In genomic region chr1:157000686-157001085, GRCh38 we compare ENCODE assay signal across 29 cellular contexts. TPM values are rescaled to one million over a fixed set of nuclear protein-coding genes. Genes with fewer than 3 reads are reported as not detected.
A peak's percentile ranks its signal among the peaks of the same experiment; 100 is the strongest.
DNase-seq lines count a peak whose midpoint lies in the region; ATAC-seq and TF ChIP-seq lines count a peak whose summit lies in the region.
"Had no signal": no experiment of that assay in that cellular context is flagged by ENCODE, and none has a peak within 500 bp of the region (broad histone marks: within the 10 kb centered on the region; RNA-seq: fewer than 3 reads in every experiment).

No MANE protein-coding gene starts in this region.

- DNase-seq in HPDE6-E6E7 (ENCODE audit: extremely low spot score) (peak; percentile 81), RWPE1 (ENCODE audit: low spot score) (peak; percentile 60), thyroid gland (peak; percentile 34 to 36), NCI-H446 (lab: John Stamatoyannopoulos, UW) (no peak), mesothelial cell of epicardium (ENCODE audit: low spot score in 2 of 2, unreplicated experiment in 2 of 2) (no peak)
- no peak for DNase-seq in stimulated activated CD4-positive, alpha-beta T cell treated with anti-CD3 and anti-CD28 coated beads, Interleukin-4, amount 100 ng/mL, for 4 hours
- DNase-seq: activated CD4-positive, alpha-beta T cell treated with anti-CD3 and anti-CD28 coated beads for 36 hours; activated CD8-positive, alpha-beta T cell treated with anti-CD3 and anti-CD28 coated beads for 36 hours; activated naive CD4-positive, alpha-beta T cell treated with anti-CD3 and anti-CD28 coated beads, Interleukin-2, amount 50 U/mL, for 16 hours; amniotic stem cell; GDM1; head of caudate nucleus; left cardiac atrium; MM.1S; NCI-H1105 treated with DMSO at 0.1 percent for 48 hours; NCI-H2029; NCI-H526; SHP77; stimulated activated naive B cell treated with anti-CD40 and anti-IgM and Interleukin-4, amounts not matched to agents 10 μg/mL and 1 μg/mL and 100 μg/mL, for 72 hours; T-helper 9 cell had no signal

- no peak overlapping the region for H3K27ac Mint-ChIP-seq in mesothelial cell of epicardium
- H3K27ac Mint-ChIP-seq: activated CD4-positive, alpha-beta T cell treated with anti-CD3 and anti-CD28 coated beads for 36 hours; activated CD8-positive, alpha-beta T cell treated with anti-CD3 and anti-CD28 coated beads for 36 hours; HFFc6; nephron; stimulated activated naive B cell treated with anti-CD40 and anti-IgM and Interleukin-4, amounts not matched to agents 10 μg/mL and 1 μg/mL and 100 μg/mL, for 72 hours had no signal

- intact Hi-C loops in thyroid gland (cut with DNase I), result no loop called here

- no peaks in the 10 kb centered on the region for H3K27me3 ChIP-seq in thyroid gland
- H3K27me3 ChIP-seq: BLaER1, suprapubic skin had no signal

- H3K9me3 Mint-ChIP-seq in mesothelial cell of epicardium, result no peaks in the 10 kb centered on the region
- H3K9me3 Mint-ChIP-seq: activated CD8-positive, alpha-beta T cell treated with anti-CD3 and anti-CD28 coated beads for 36 hours; HFFc6; nephron; stimulated activated naive B cell treated with anti-CD40 and anti-IgM and Interleukin-4, amounts not matched to agents 10 μg/mL and 1 μg/mL and 100 μg/mL, for 72 hours had no signal

- POLR2A ChIA-PET in RWPE1 (lab: Yijun Ruan, JAX; ENCODE audit: low non-redundant PET), result no interaction called here

- no peaks in the 10 kb centered on the region for H3K36me3 Mint-ChIP-seq in mesothelial cell of epicardium
- H3K36me3 Mint-ChIP-seq: stimulated activated naive B cell treated with anti-CD40 and anti-IgM and Interleukin-4, amounts not matched to agents 10 μg/mL and 1 μg/mL and 100 μg/mL, for 72 hours had no signal

- no peaks in the 10 kb centered on the region for H3K27me3 Mint-ChIP-seq in mesothelial cell of epicardium (ENCODE audit: low read depth)

- TF ChIP-seq POLR2A in thyroid gland (IDR thresholded peaks at IDR 0.05), result no peak

- TF ChIP-seq CTCF in RWPE1 (conservative IDR thresholded peaks at IDR 0.05; ENCODE audit: low read depth), result no peak
- TF ChIP-seq CTCF in thyroid gland (IDR thresholded peaks at IDR 0.05), result no peak
- TF ChIP-seq CTCF in mesothelial cell of epicardium (IDR thresholded peaks at IDR 0.05; ENCODE audit: unreplicated experiment), result no peak

- H3K4me3 ChIP-seq in thyroid gland (replicated peaks in 1 of 3), result no peak overlapping the region
- H3K4me3 ChIP-seq: BLaER1, GM23248, K562, suprapubic skin had no signal

- H3K4me1 Mint-ChIP-seq in mesothelial cell of epicardium, result peaks cover 41% of the 10 kb centered on the region
- H3K4me1 Mint-ChIP-seq: activated CD4-positive, alpha-beta T cell treated with anti-CD3 and anti-CD28 coated beads for 36 hours; stimulated activated naive B cell treated with anti-CD40 and anti-IgM and Interleukin-4, amounts not matched to agents 10 μg/mL and 1 μg/mL and 100 μg/mL, for 72 hours had no signal

- H3K36me3 ChIP-seq in thyroid gland, result no peaks in the 10 kb centered on the region
- H3K36me3 ChIP-seq: suprapubic skin had no signal

- no peak overlapping the region for H3K27ac ChIP-seq in RWPE1
- peak overlapping the region in 2 of 3 donors; percentile 10 to 36 for H3K27ac ChIP-seq in thyroid gland
- H3K27ac ChIP-seq: BLaER1, GM23248, suprapubic skin, VCaP had no signal

- H3K4me3 Mint-ChIP-seq in mesothelial cell of epicardium, result no peak overlapping the region
- H3K4me3 Mint-ChIP-seq: activated CD4-positive, alpha-beta T cell treated with anti-CD3 and anti-CD28 coated beads for 36 hours; activated CD8-positive, alpha-beta T cell treated with anti-CD3 and anti-CD28 coated beads for 36 hours; HFFc6; nephron; stimulated activated naive B cell treated with anti-CD40 and anti-IgM and Interleukin-4, amounts not matched to agents 10 μg/mL and 1 μg/mL and 100 μg/mL, for 72 hours had no signal

- peak; percentile 85 for ATAC-seq in esophagus mucosa
- ATAC-seq in GM19328 (IDR thresholded peaks at IDR 0.05; ENCODE audit: unreplicated experiment), result no peak
- ATAC-seq: activated CD4-positive, alpha-beta T cell treated with anti-CD3 and anti-CD28 coated beads for 36 hours; activated CD8-positive, alpha-beta T cell treated with anti-CD3 and anti-CD28 coated beads for 36 hours; K562; stimulated activated naive B cell treated with anti-CD40 and anti-IgM and Interleukin-4, amounts not matched to agents 10 μg/mL and 1 μg/mL and 100 μg/mL, for 72 hours had no signal

- no peaks in the 10 kb centered on the region for H3K9me3 ChIP-seq in thyroid gland
- H3K9me3 ChIP-seq: BLaER1, suprapubic skin had no signal

- CTCF ChIA-PET in RWPE1 (lab: Yijun Ruan, JAX), result no interaction called here

- 78% methylated on average over 5 of the region's 5 CpGs for WGBS in thyroid gland, 2 donors

- peaks cover 0 to 25% of the 10 kb centered on the region in 2 donors for H3K4me1 ChIP-seq in thyroid gland

RNA-seq across cellular contexts. Expression of gene ARHGEF11, which starts 44.9 kb away (rescaled TPM):
- total RNA-seq in esophagus mucosa (13.2 TPM), thyroid gland (10 to 100 TPM; 31.2 to 56.2 (median 47.4) TPM), mesothelial cell of epicardium (48.2 to 52.5 TPM (median 52.3 TPM) in 3 replicates)

Comparison
In these comparisons a context has a peak if more than half of its experiments do, and no peak if none do; other contexts are left out.
1. DNase-seq: peak in HPDE6-E6E7 (single experiment), RWPE1 (single experiment) and thyroid gland (2 of 2); none in stimulated activated CD4-positive, alpha-beta T cell treated with anti-CD3 and anti-CD28 coated beads, Interleukin-4, amount 100 ng/mL, for 4 hours (0 of 2), NCI-H446 (0 of 2) and mesothelial cell of epicardium (0 of 2).